In genomic region chr12:104506691-104507401, GRCh38 we compare ENCODE assay signal across 15 cellular contexts. TPM values are rescaled to one million over a fixed set of nuclear protein-coding genes. Genes with fewer than 3 reads are reported as not detected.
DNase-seq lines count a peak whose midpoint lies in the region; ATAC-seq, FAIRE-seq and TF ChIP-seq lines count a peak whose summit lies in the region.
"Had no signal": no experiment of that assay in that cellular context is flagged by ENCODE, and none has a peak within 500 bp of the region (broad histone marks: within the 10 kb centered on the region; RNA-seq: fewer than 3 reads in every experiment).

No MANE protein-coding gene starts in this region.

- no peaks in the 10 kb centered on the region for H3K9me3 Mint-ChIP-seq in activated B cell treated with CpG ODN at 0.5 μM for 24 hours
- H3K9me3 Mint-ChIP-seq in stimulated activated effector memory CD8-positive, alpha-beta T cell treated with anti-CD3 and anti-CD28 coated beads, Interleukin-12 subunit alpha, Interleukin-12 subunit beta, amount 100 ng/mL, for 72 hours: no peaks in the 10 kb centered on the region

- peaks cover 98% of the 10 kb centered on the region for H3K4me1 Mint-ChIP-seq in activated B cell treated with CpG ODN at 0.5 μM for 24 hours
- H3K4me1 Mint-ChIP-seq in stimulated activated effector memory CD8-positive, alpha-beta T cell treated with anti-CD3 and anti-CD28 coated beads, Interleukin-12 subunit alpha, Interleukin-12 subunit beta, amount 100 ng/mL, for 72 hours: peaks cover 89% of the 10 kb centered on the region

- no peak for TF ChIP-seq CTCF in activated B cell treated with CpG ODN at 0.5 μM for 24 hours (IDR thresholded peaks at IDR 0.05)

- no peaks in the 10 kb centered on the region for H3K27me3 ChIP-seq in small intestine (ENCODE audit: control insufficient read depth in 2 of 2, insufficient read depth in 2 of 2, low read length in 2 of 2)
- H3K27me3 ChIP-seq: brain microvascular endothelial cell, tibial nerve had no signal

- 48 to 64% (median 63%) methylated on average over 13 of the region's 13 CpGs for WGBS in small intestine, 3 donors

- H3K36me3 ChIP-seq in small intestine (ENCODE audit: control insufficient read depth in 2 of 2, insufficient read depth in 2 of 2, low read length in 2 of 2): no peaks in the 10 kb centered on the region
- H3K36me3 ChIP-seq: brain microvascular endothelial cell, lower lobe of right lung, tibial nerve had no signal

- intact Hi-C loops in activated B cell treated with CpG ODN at 0.5 μM for 24 hours (cut with micrococcal nuclease): loop anchor here (5.0 kb wide), 1 partner anchor 50 kb away; the partner anchor contains the start of gene CHST11

- H3K4me1 ChIP-seq in small intestine (ENCODE audit: control insufficient read depth in 2 of 2, insufficient read depth in 1 of 2, low read depth in 1 of 2, low read length in 1 of 2): peaks cover 0 to 2% of the 10 kb centered on the region in 2 donors

- H3K36me3 Mint-ChIP-seq in activated B cell treated with CpG ODN at 0.5 μM for 24 hours (ENCODE audit: low read depth): peaks cover 3% of the 10 kb centered on the region
- peaks cover 14% of the 10 kb centered on the region for H3K36me3 Mint-ChIP-seq in stimulated activated effector memory CD8-positive, alpha-beta T cell treated with anti-CD3 and anti-CD28 coated beads, Interleukin-12 subunit alpha, Interleukin-12 subunit beta, amount 100 ng/mL, for 72 hours

- no peaks in the 10 kb centered on the region for H3K9me3 ChIP-seq in small intestine (ENCODE audit: control insufficient read depth, low read depth)
- H3K9me3 ChIP-seq: lower lobe of right lung had no signal

- peak; percentile 20 for DNase-seq in NCI-H82 (lab: John Stamatoyannopoulos, UW)
- DNase-seq in NCI-H82 treated with DMSO at 0.1 percent for 48 hours (lab: John Stamatoyannopoulos, UW; ENCODE audit: unreplicated experiment): no peak
- peak; percentile 90 for DNase-seq in NCI-H2107 (lab: John Stamatoyannopoulos, UW)
- no peak for DNase-seq in activated B cell treated with CpG ODN at 0.5 μM for 24 hours
- DNase-seq in stimulated activated effector memory CD8-positive, alpha-beta T cell treated with anti-CD3 and anti-CD28 coated beads, Interleukin-12 subunit alpha, Interleukin-12 subunit beta, amount 100 ng/mL, for 72 hours (ENCODE audit: low spot score in 2 of 2): no peak
- no peak for DNase-seq in small intestine
- DNase-seq in AML-193 (lab: John Stamatoyannopoulos, UW): no peak
- DNase-seq in stimulated activated naive CD4-positive, alpha-beta T cell treated with Interleukin-2 at 50 U/mL for 16 hours (lab: John Stamatoyannopoulos, UW): no peak
- DNase-seq: activated CD4-positive, alpha-beta T cell treated with anti-CD3 and anti-CD28 coated beads, Interleukin-2, amount 10 ng/mL, durations not matched to agents 7 days and 5 days; brain microvascular endothelial cell; Kasumi-1; lower lobe of right lung; stimulated activated CD4-positive, alpha-beta T cell treated with anti-CD3 and anti-CD28 coated beads, Interleukin-12 subunit alpha, Interleukin-12 subunit beta, amount 100 ng/mL, for 4 hours; T-helper 1 cell had no signal

- no peak for ATAC-seq in activated B cell treated with CpG ODN at 0.5 μM for 24 hours (ENCODE audit: low read depth)
- ATAC-seq in stimulated activated effector memory CD8-positive, alpha-beta T cell treated with anti-CD3 and anti-CD28 coated beads, Interleukin-12 subunit alpha, Interleukin-12 subunit beta, amount 100 ng/mL, for 72 hours: no peak

- no peak overlapping the region for H3K4me3 Mint-ChIP-seq in activated B cell treated with CpG ODN at 0.5 μM for 24 hours
- no peak overlapping the region for H3K4me3 Mint-ChIP-seq in stimulated activated effector memory CD8-positive, alpha-beta T cell treated with anti-CD3 and anti-CD28 coated beads, Interleukin-12 subunit alpha, Interleukin-12 subunit beta, amount 100 ng/mL, for 72 hours
- H3K4me3 Mint-ChIP-seq: activated CD4-positive, alpha-beta T cell treated with anti-CD3 and anti-CD28 coated beads, Interleukin-2, amount 10 ng/mL, durations not matched to agents 7 days and 5 days had no signal

- no peak overlapping the region for H3K27ac ChIP-seq in small intestine (ENCODE audit: low read depth in 1 of 2, low read length in 1 of 2)
- H3K27ac ChIP-seq: brain microvascular endothelial cell, lower lobe of right lung, tibial nerve had no signal

- H3K27me3 Mint-ChIP-seq in activated B cell treated with CpG ODN at 0.5 μM for 24 hours: no peaks in the 10 kb centered on the region
- H3K27me3 Mint-ChIP-seq: activated CD4-positive, alpha-beta T cell treated with anti-CD3 and anti-CD28 coated beads, Interleukin-2, amount 10 ng/mL, durations not matched to agents 7 days and 5 days had no signal

- peak overlapping the region; percentile 37 for H3K27ac Mint-ChIP-seq in activated B cell treated with CpG ODN at 0.5 μM for 24 hours
- peak overlapping the region; percentile 53 for H3K27ac Mint-ChIP-seq in stimulated activated effector memory CD8-positive, alpha-beta T cell treated with anti-CD3 and anti-CD28 coated beads, Interleukin-12 subunit alpha, Interleukin-12 subunit beta, amount 100 ng/mL, for 72 hours
- H3K27ac Mint-ChIP-seq: activated CD4-positive, alpha-beta T cell treated with anti-CD3 and anti-CD28 coated beads, Interleukin-2, amount 10 ng/mL, durations not matched to agents 7 days and 5 days had no signal

- POLR2A ChIA-PET in activated B cell treated with CpG ODN at 0.5 μM for 24 hours (lab: Charles Lee): interaction anchor here (1.1 to 1.8 kb wide), 2 partner anchors 20 to 49 kb away, joined by 3 to 13 read pairs; no protein-coding TSS in a partner anchor

- H3K4me3 ChIP-seq in small intestine (ENCODE audit: low read depth in 1 of 2, low read length in 2 of 2): no peak overlapping the region
- H3K4me3 ChIP-seq: lower lobe of right lung, tibial nerve had no signal

- CTCF ChIA-PET in activated B cell treated with CpG ODN at 0.5 μM for 24 hours (lab: Charles Lee): no interaction called here

- FAIRE-seq in small intestine (lab: Jason Lieb, UNC): no peak

RNA-seq across cellular contexts. Expression of gene CHST11, which starts 50.1 kb away (rescaled TPM):
- total RNA-seq in activated B cell treated with CpG ODN at 0.5 μM for 24 hours: 40.1 and 40.6 TPM in 2 replicates
- polyA plus RNA-seq in small intestine: 1 to 10 TPM in 2 of 3 donors, under 1 TPM in 1; 0.89 to 2.9 (median 1.1) TPM

Comparison
In these comparisons a context has a peak if more than half of its experiments do, and no peak if none do; other contexts are left out.
1. DNase-seq: peak in NCI-H82 (single experiment) and NCI-H2107 (single experiment); none in NCI-H82 treated with DMSO at 0.1 percent for 48 hours (single experiment), activated B cell treated with CpG ODN at 0.5 μM for 24 hours (single experiment), stimulated activated effector memory CD8-positive, alpha-beta T cell treated with anti-CD3 and anti-CD28 coated beads, Interleukin-12 subunit alpha, Interleukin-12 subunit beta, amount 100 ng/mL, for 72 hours (0 of 2), small intestine (single experiment), AML-193 (0 of 2) and stimulated activated naive CD4-positive, alpha-beta T cell treated with Interleukin-2 at 50 U/mL for 16 hours (single experiment).